In the genomic region with DNA sequence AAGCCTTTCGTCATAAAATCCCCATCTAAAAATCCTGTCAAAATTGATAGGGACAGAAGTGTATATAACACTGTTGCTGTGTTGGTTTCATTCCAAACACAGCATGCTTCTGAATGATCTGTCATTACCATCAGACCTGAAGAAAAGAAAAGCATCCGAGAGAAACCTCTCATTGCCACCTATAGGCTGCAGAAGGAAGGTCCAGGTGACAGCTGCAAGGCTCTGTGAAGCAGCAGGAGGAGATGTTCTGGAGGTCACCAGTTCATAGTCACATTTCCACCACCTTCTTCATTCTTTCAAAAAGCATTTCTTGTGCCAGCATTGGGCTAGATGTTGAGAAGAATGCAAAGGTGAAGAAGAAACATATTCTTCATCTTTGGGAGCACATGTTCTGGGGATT, we compare ENCODE assay signal across 10 cellular contexts.
DNase-seq lines count a peak whose midpoint lies in the region; ATAC-seq and TF ChIP-seq lines count a peak whose summit lies in the region.
"Had no signal": no experiment of that assay in that cellular context is flagged by ENCODE, and none has a peak within 500 bp of the region (broad histone marks: within the 10 kb centered on the region; RNA-seq: fewer than 3 reads in every experiment).

No MANE protein-coding gene starts in this region.

- no peaks in the 10 kb centered on the region for H3K27me3 Mint-ChIP-seq in activated T-cell treated with anti-CD3 and anti-CD28 coated beads, Interleukin-2, amount 50 U/mL, for 24 hours

- no peak overlapping the region for H3K4me3 Mint-ChIP-seq in activated T-cell treated with anti-CD3 and anti-CD28 coated beads, Interleukin-2, amount 50 U/mL, for 24 hours

- TF ChIP-seq EP300 in ovary (IDR thresholded peaks at IDR 0.05), result no peak

- peaks cover 3% of the 10 kb centered on the region for H3K4me1 Mint-ChIP-seq in activated T-cell treated with anti-CD3 and anti-CD28 coated beads, Interleukin-2, amount 50 U/mL, for 24 hours (ENCODE audit: low read depth)

- TF ChIP-seq POLR2A in ovary (IDR thresholded peaks at IDR 0.05), result no peak

- no peak overlapping the region for H3K4me3 ChIP-seq in WERI-Rb-1 (ENCODE audit: low read depth, low read length)
- H3K4me3 ChIP-seq in liver (ENCODE audit: low read depth in 1 of 3, low read length in 3 of 3), result no peak overlapping the region
- H3K4me3 ChIP-seq in ovary, result no peak overlapping the region

- H3K9ac ChIP-seq in liver (ENCODE audit: low read depth in 1 of 2, low read length in 2 of 2), result no peak overlapping the region

- H3K27me3 ChIP-seq in WERI-Rb-1 (ENCODE audit: insufficient read depth, low read depth, severe bottlenecking), result no peaks in the 10 kb centered on the region
- H3K27me3 ChIP-seq in liver (ENCODE audit: control insufficient read depth in 4 of 4, insufficient read depth in 4 of 4, low read length in 3 of 4), result no peaks in the 10 kb centered on the region
- no peaks in the 10 kb centered on the region for H3K27me3 ChIP-seq in ovary

- no peaks in the 10 kb centered on the region for H3K4me1 ChIP-seq in liver (ENCODE audit: control insufficient read depth in 4 of 4, insufficient read depth in 4 of 4, low read length in 3 of 4)
- peaks cover 2% of the 10 kb centered on the region for H3K4me1 ChIP-seq in ovary (ENCODE audit: insufficient read depth)

- H3K36me3 Mint-ChIP-seq in activated naive CD4-positive, alpha-beta T cell treated with anti-CD3 and anti-CD28 coated beads, Interleukin-2, amount 50 U/mL, for 72 hours, result no peaks in the 10 kb centered on the region
- no peaks in the 10 kb centered on the region for H3K36me3 Mint-ChIP-seq in activated T-cell treated with anti-CD3 and anti-CD28 coated beads, Interleukin-2, amount 50 U/mL, for 24 hours (ENCODE audit: low read depth)

- TF ChIP-seq CTCF in GM12873 (IDR thresholded peaks at IDR 0.05; ENCODE audit: insufficient read depth, low read depth, low read length, missing control alignments) (peak; percentile 31), WERI-Rb-1 (IDR thresholded peaks at IDR 0.05; ENCODE audit: low read depth, low read length) (peak; percentile 61), liver (IDR thresholded peaks at IDR 0.05; ENCODE audit: low read depth, low read length, missing input control) (peak; percentile 43), ovary (IDR thresholded peaks at IDR 0.05) (no peak)

- no peaks in the 10 kb centered on the region for H3K9me3 Mint-ChIP-seq in activated naive CD4-positive, alpha-beta T cell treated with anti-CD3 and anti-CD28 coated beads, Interleukin-2, amount 50 U/mL, for 72 hours
- no peaks in the 10 kb centered on the region for H3K9me3 Mint-ChIP-seq in activated T-cell treated with anti-CD3 and anti-CD28 coated beads, Interleukin-2, amount 50 U/mL, for 24 hours

- peak; percentile 49 for ATAC-seq in HG03460 (IDR thresholded peaks at IDR 0.05; ENCODE audit: unreplicated experiment)
- ATAC-seq in activated naive CD4-positive, alpha-beta T cell treated with anti-CD3 and anti-CD28 coated beads, Interleukin-2, amount 50 U/mL, for 72 hours, result no peak

- DNase-seq in WERI-Rb-1 (peak; percentile 27), ovary (no peak)
- no peak for DNase-seq in activated naive CD4-positive, alpha-beta T cell treated with anti-CD3 and anti-CD28 coated beads, Interleukin-2, amount 50 U/mL, for 72 hours (ENCODE audit: low spot score in 2 of 2)
- DNase-seq in activated T-cell treated with anti-CD3 and anti-CD28 coated beads, Interleukin-2, amount 50 U/mL, for 24 hours, result no peak
- DNase-seq: amniotic stem cell, kidney glomerular epithelial cell, NCI-H446 treated with DMSO at 0.1 percent for 48 hours had no signal

- no peaks in the 10 kb centered on the region for H3K9me3 ChIP-seq in WERI-Rb-1 (ENCODE audit: severe bottlenecking)
- H3K9me3 ChIP-seq in liver (ENCODE audit: control insufficient read depth in 4 of 4, low read length in 3 of 4), result no peaks in the 10 kb centered on the region
- no peaks in the 10 kb centered on the region for H3K9me3 ChIP-seq in ovary

- TF ChIP-seq RAD21 in liver (IDR thresholded peaks at IDR 0.05), result peak; percentile 73

- H3K27ac ChIP-seq in WERI-Rb-1 (no peak overlapping the region), liver (ENCODE audit: low read depth in 1 of 2, low read length in 2 of 2) (no peak overlapping the region), ovary (no peak overlapping the region)

- H3K36me3 ChIP-seq in WERI-Rb-1, result no peaks in the 10 kb centered on the region
- peaks cover 0 to 1% (median 0%) of the 10 kb centered on the region in 4 donors for H3K36me3 ChIP-seq in liver (ENCODE audit: control insufficient read depth in 4 of 4, insufficient read depth in 3 of 4, low read depth in 1 of 4, low read length in 3 of 4)
- H3K36me3 ChIP-seq in ovary, result no peaks in the 10 kb centered on the region

- H3K27ac Mint-ChIP-seq in activated naive CD4-positive, alpha-beta T cell treated with anti-CD3 and anti-CD28 coated beads, Interleukin-2, amount 50 U/mL, for 72 hours, result no peak overlapping the region
- no peak overlapping the region for H3K27ac Mint-ChIP-seq in activated T-cell treated with anti-CD3 and anti-CD28 coated beads, Interleukin-2, amount 50 U/mL, for 24 hours

- intact Hi-C loops in ovary (cut with DNase I), result loop anchor here in 1 of 4 donors (2.0 kb wide), 1 partner anchor 72 kb away; no protein-coding TSS in a partner anchor

- WGBS in liver, result 69% methylated on average over 2 of the region's 2 CpGs
- 85 to 95% (median 93%) methylated on average over 2 of the region's 2 CpGs for WGBS in ovary, 3 donors

TF ChIP-seq in liver, 16 proteins besides CTCF, POLR2A, EP300 and RAD21:
- TF ChIP-seq TAF1 (conservative IDR thresholded peaks at IDR 0.05) (no peak), NR2F2 (IDR thresholded peaks at IDR 0.05) (no peak), FOXA2 (IDR thresholded peaks at IDR 0.05) (no peak), EGR1 (IDR thresholded peaks at IDR 0.05; ENCODE audit: low read depth in 2 of 2) (no peak), HNF4A (conservative IDR thresholded peaks at IDR 0.05) (no peak), GABPA (IDR thresholded peaks at IDR 0.05 in 1 of 2, conservative IDR thresholded peaks at IDR 0.05 in 1 of 2) (no peak), JUND (IDR thresholded peaks at IDR 0.05) (no peak), HNF4G (IDR thresholded peaks at IDR 0.05) (no peak), FOXA1 (IDR thresholded peaks at IDR 0.05) (no peak)
- TF ChIP-seq, protein P1, sequence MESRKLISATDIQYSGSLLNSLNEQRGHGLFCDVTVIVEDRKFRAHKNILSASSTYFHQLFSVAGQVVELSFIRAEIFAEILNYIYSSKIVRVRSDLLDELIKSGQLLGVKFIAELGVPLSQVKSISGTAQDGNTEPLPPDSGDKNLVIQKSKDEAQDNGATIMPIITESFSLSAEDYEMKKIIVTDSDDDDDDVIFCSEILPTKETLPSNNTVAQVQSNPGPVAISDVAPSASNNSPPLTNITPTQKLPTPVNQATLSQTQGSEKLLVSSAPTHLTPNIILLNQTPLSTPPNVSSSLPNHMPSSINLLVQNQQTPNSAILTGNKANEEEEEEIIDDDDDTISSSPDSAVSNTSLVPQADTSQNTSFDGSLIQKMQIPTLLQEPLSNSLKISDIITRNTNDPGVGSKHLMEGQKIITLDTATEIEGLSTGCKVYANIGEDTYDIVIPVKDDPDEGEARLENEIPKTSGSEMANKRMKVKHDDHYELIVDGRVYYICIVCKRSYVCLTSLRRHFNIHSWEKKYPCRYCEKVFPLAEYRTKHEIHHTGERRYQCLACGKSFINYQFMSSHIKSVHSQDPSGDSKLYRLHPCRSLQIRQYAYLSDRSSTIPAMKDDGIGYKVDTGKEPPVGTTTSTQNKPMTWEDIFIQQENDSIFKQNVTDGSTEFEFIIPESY (IDR thresholded peaks at IDR 0.05), result no peak

Comparison
In these comparisons a context has a peak if more than half of its experiments do, and no peak if none do; other contexts are left out.
1. CTCF ChIP-seq: peak in GM12873 (single experiment), WERI-Rb-1 (single experiment) and liver (single experiment); none in ovary (0 of 3).